Comparison of ENCODE assay signal across 1 cellular context in genomic region chr14:36518586-36519430, GRCh38.
TF ChIP-seq lines count a peak whose summit lies in the region.

No MANE protein-coding gene starts in this region.

TF ChIP-seq in HEK293, 187 proteins besides CTCF, POLR2A, EP300 and RAD21 (continued from another document):
- TF ChIP-seq PRDM2 (tag by site-specific recombination; IDR thresholded peaks at IDR 0.05; ENCODE audit: borderline replicate concordance) (no peak), ZNF843 (tag by site-specific recombination; IDR thresholded peaks at IDR 0.05) (no peak)
